Comparison of ENCODE assay signal across 8 cellular contexts in genomic region chr6:21914121-21914973, GRCh38.
DNase-seq lines count a peak whose midpoint lies in the region; ATAC-seq and TF ChIP-seq lines count a peak whose summit lies in the region.

No MANE protein-coding gene starts in this region.

- H3K27ac ChIP-seq in body of pancreas, result peak overlapping the region in 3 of 4 donors; percentile 28 to 67 (median 38)
- H3K27ac ChIP-seq in psoas muscle, result no peak overlapping the region
- no peak overlapping the region for H3K27ac ChIP-seq in Karpas-422 (ENCODE audit: low read length)

- H3K36me3 ChIP-seq in body of pancreas (replicated peaks in 1 of 2; ENCODE audit: insufficient read depth in 1 of 2, low read depth in 2 of 2) (no peaks in the 10 kb centered on the region), psoas muscle (ENCODE audit: insufficient read depth in 1 of 2, low read depth in 1 of 2) (no peaks in the 10 kb centered on the region), Karpas-422 (ENCODE audit: insufficient read depth, low read length) (no peaks in the 10 kb centered on the region)

- DNase-seq in GM13977 (ENCODE audit: low spot score) (peak; percentile 20), RPMI8226 (peak; percentile 60), body of pancreas (peak; percentile 78 to 89 (median 82)), psoas muscle (peak; percentile 62 to 79), T1000 (lab: John Stamatoyannopoulos, UW) (no peak), COLO829 (ENCODE audit: low spot score) (no peak), Karpas-422 (no peak)

- TF ChIP-seq CTCF in GM13977 (IDR thresholded peaks at IDR 0.05; ENCODE audit: extremely low read depth, insufficient read depth, missing control alignments) (no peak), body of pancreas (IDR thresholded peaks at IDR 0.05) (no peak), psoas muscle (IDR thresholded peaks at IDR 0.05) (no peak)

- H3K4me3 ChIP-seq in body of pancreas, result no peak overlapping the region
- peak overlapping the region; percentile 28 for H3K4me3 ChIP-seq in psoas muscle
- no peak overlapping the region for H3K4me3 ChIP-seq in Karpas-422 (ENCODE audit: low read length)

- H3K9me2 ChIP-seq in Karpas-422 (replicated peaks; ENCODE audit: insufficient read depth, low read length), result no peaks in the 10 kb centered on the region

- peaks cover 4% of the 10 kb centered on the region for H3K4me1 ChIP-seq in body of pancreas
- H3K4me1 ChIP-seq in psoas muscle, result no peaks in the 10 kb centered on the region
- H3K4me1 ChIP-seq in Karpas-422 (ENCODE audit: low read length), result no peaks in the 10 kb centered on the region

- H3K9me3 ChIP-seq in body of pancreas, result no peaks in the 10 kb centered on the region
- H3K9me3 ChIP-seq in psoas muscle, result no peaks in the 10 kb centered on the region
- H3K9me3 ChIP-seq in Karpas-422 (ENCODE audit: low read length), result no peaks in the 10 kb centered on the region

- in situ Hi-C loops in GM13977 (cut with MboI; ENCODE audit: low pct_unique_long_range_greater_than_20kb, low sequenced_read_pairs, unreplicated experiment), result no loop called here

- TF ChIP-seq POLR2A in body of pancreas (IDR thresholded peaks at IDR 0.05), result no peak

- peak; percentile 59 for ATAC-seq in body of pancreas
- ATAC-seq in psoas muscle, result no peak
- no peak for ATAC-seq in GM19455 (IDR thresholded peaks at IDR 0.05; ENCODE audit: unreplicated experiment)

- no peaks in the 10 kb centered on the region for H4K20me1 ChIP-seq in Karpas-422 (ENCODE audit: insufficient read depth, low read depth, low read length)

- H3K27me3 ChIP-seq in body of pancreas (no peaks in the 10 kb centered on the region), psoas muscle (ENCODE audit: insufficient read depth in 3 of 3, low read length in 2 of 3) (peaks cover 0 to 2% (median 0%) of the 10 kb centered on the region in 3 donors), Karpas-422 (ENCODE audit: low read length) (no peaks in the 10 kb centered on the region)

- H3K79me2 ChIP-seq in Karpas-422 (ENCODE audit: low read length), result no peaks in the 10 kb centered on the region

- no peak overlapping the region for H3K4me2 ChIP-seq in Karpas-422 (ENCODE audit: low read depth, low read length, poor library complexity, severe bottlenecking)

- intact Hi-C loops in body of pancreas (cut with DNase I) (no loop called here), psoas muscle (cut with DNase I) (no loop called here)

- H3K9ac ChIP-seq in Karpas-422 (ENCODE audit: low read length), result no peak overlapping the region

- H2AFZ ChIP-seq in Karpas-422 (ENCODE audit: low read length), result no peak overlapping the region

- WGBS in body of pancreas, 2 donors, result 22 to 23% methylated on average over 7 to 8 of the region's 8 CpGs
- 42 to 44% (median 42%) methylated on average over 8 of the region's 8 CpGs for WGBS in psoas muscle, 3 donors

Comparison
In these comparisons a context has a peak if more than half of its experiments do, and no peak if none do; other contexts are left out.
1. DNase-seq: peak in GM13977 (single experiment), RPMI8226 (single experiment), body of pancreas (4 of 4) and psoas muscle (2 of 2); none in T1000 (single experiment), COLO829 (single experiment) and Karpas-422 (single experiment).
2. H3K27ac ChIP-seq: peak in body of pancreas (3 of 4); none in psoas muscle (single experiment) and Karpas-422 (single experiment).